Comparison of ENCODE assay signal across 15 cellular contexts in the genomic region with DNA sequence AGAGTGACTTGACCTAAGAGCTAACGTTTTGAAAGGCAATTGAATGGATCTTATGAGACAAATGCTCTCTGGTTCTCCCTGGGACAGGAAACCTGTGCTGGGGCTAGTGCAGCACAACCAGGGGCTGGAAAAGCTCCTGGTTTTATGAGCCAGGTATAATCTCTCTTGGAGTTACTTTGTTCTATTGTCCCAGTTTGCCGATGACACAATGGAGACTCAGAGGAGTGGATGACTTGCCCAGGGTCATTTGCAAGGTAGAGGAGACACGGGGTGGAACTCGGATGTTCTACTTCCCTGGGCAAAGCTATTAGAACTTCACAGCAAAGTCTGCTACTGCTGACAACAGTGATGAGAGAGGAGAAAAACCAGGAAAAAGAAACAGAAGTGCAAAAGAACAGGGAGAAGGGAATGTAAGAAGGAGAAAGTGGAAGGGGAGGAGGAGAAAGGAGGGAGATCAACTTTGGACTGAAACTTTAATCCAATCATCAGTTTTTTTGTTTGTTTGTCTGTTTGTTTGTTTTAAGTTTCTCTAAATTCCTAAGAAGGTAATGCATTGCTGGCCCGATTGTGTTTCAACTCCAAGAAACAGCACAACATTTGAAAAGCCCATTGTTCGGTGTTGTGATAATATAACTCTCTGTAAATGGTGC. TPM values are rescaled to one million over a fixed set of nuclear protein-coding genes. Genes with fewer than 3 reads are reported as not detected.
DNase-seq lines count a peak whose midpoint lies in the region; ATAC-seq and TF ChIP-seq lines count a peak whose summit lies in the region.
"Had no signal": no experiment of that assay in that cellular context is flagged by ENCODE, and none has a peak within 500 bp of the region (broad histone marks: within the 10 kb centered on the region; RNA-seq: fewer than 3 reads in every experiment).

No MANE protein-coding gene starts in this region.

- ATAC-seq in IMR-90 (ENCODE audit: low read depth) (no peak), HG02588 (IDR thresholded peaks at IDR 0.05; ENCODE audit: unreplicated experiment) (no peak)
- ATAC-seq in activated CD4-positive, CD25-positive, alpha-beta regulatory T cell treated with anti-CD3 and anti-CD28 coated beads, Interleukin-2, amount 50 U/mL, for 24 hours: no peak
- ATAC-seq: gastrocnemius medialis had no signal

- H3K4ac ChIP-seq in IMR-90 (ENCODE audit: low read depth, low read length): 0 out of 2 replicates have a peak overlapping the region, but pooled peaks have one; percentile 3

- no peak overlapping the region for H2AK5ac ChIP-seq in IMR-90 (ENCODE audit: low read depth, low read length)

- DNase-seq in IMR-90 (no peak), caudate nucleus (lab: John Stamatoyannopoulos, UW) (no peak), smooth muscle cell (lab: John Stamatoyannopoulos, UW; ENCODE audit: unreplicated experiment) (no peak), cerebellar cortex (ENCODE audit: low spot score) (no peak), ureter (ENCODE audit: low spot score) (no peak)
- DNase-seq: activated CD4-positive, CD25-positive, alpha-beta regulatory T cell; gastrocnemius medialis; NCI-H1930; NCI-H526; nephron progenitor cell; SIG-M5 had no signal

- intact Hi-C loops in IMR-90 (cut with micrococcal nuclease): no loop called here

- peak overlapping the region; percentile 44; the same call in 1 of the 2 replicates for H2BK20ac ChIP-seq in IMR-90 (ENCODE audit: low read depth, low read length)

- no TSS peak for BruUV-seq in IMR-90 (replicated peaks; lab: Mats Ljungman, UMichigan)

- H3K79me2 ChIP-seq in smooth muscle cell (ENCODE audit: low read depth): no peaks in the 10 kb centered on the region

- H3K9me3 ChIP-seq in IMR-90 (ENCODE audit: control insufficient read depth, insufficient read depth, low read length): no peaks in the 10 kb centered on the region
- H3K9me3 ChIP-seq in mesodermal cell (ENCODE audit: control insufficient read depth, low read length): no peaks in the 10 kb centered on the region
- H3K9me3 ChIP-seq in smooth muscle cell (replicated peaks; ENCODE audit: low read depth): no peaks in the 10 kb centered on the region
- H3K9me3 ChIP-seq: adrenal gland, gastrocnemius medialis had no signal

- H3K27ac ChIP-seq in IMR-90 (ENCODE audit: insufficient read depth, low read length): no peak overlapping the region
- H3K27ac ChIP-seq in caudate nucleus (ENCODE audit: low read depth, low read length): peak overlapping the region; percentile 76
- H3K27ac ChIP-seq in mesodermal cell (ENCODE audit: low read depth, low read length, severe bottlenecking): peak overlapping the region; percentile 64
- H3K27ac ChIP-seq in smooth muscle cell (ENCODE audit: low read depth): peak overlapping the region; percentile 58
- H3K27ac ChIP-seq: adrenal gland, gastrocnemius medialis had no signal

- no peaks in the 10 kb centered on the region for H3K79me1 ChIP-seq in IMR-90 (ENCODE audit: low read depth in 1 of 2, low read length in 2 of 2)

- H3K14ac ChIP-seq in IMR-90 (replicated peaks; ENCODE audit: low read depth, low read length): 0 out of 2 replicates have a peak overlapping the region, but pooled peaks have one; percentile 10

- no peak overlapping the region; the same call in 1 of the 3 replicates for H2BK15ac ChIP-seq in IMR-90 (ENCODE audit: low read depth, low read length)

- in situ Hi-C loops in IMR-90 (cut with MboI; ENCODE audit: low sequenced_read_pairs): no loop called here

- H3K9ac ChIP-seq in IMR-90 (ENCODE audit: low read depth, low read length) (no peak overlapping the region), smooth muscle cell (ENCODE audit: low read depth) (no peak overlapping the region)

- POLR2A ChIA-PET in IMR-90 (lab: Charles Lee; ENCODE audit: unreplicated experiment): no interaction called here

- peaks cover 39% of the 10 kb centered on the region for H3F3A ChIP-seq in smooth muscle cell (ENCODE audit: low read depth)

- no peak for TF ChIP-seq RAD21 in IMR-90 (IDR thresholded peaks at IDR 0.05; ENCODE audit: low read length)

- no peak overlapping the region for H2AK9ac ChIP-seq in IMR-90 (replicated peaks; ENCODE audit: low read depth, low read length, poor library complexity)

- no peak overlapping the region; the same call in 1 of the 2 replicates for H2BK120ac ChIP-seq in IMR-90 (ENCODE audit: low read depth, low read length)

- no peak overlapping the region for H3K4me3 ChIP-seq in IMR-90 (ENCODE audit: insufficient read depth, low read depth, low read length)
- H3K4me3 ChIP-seq in mesodermal cell (ENCODE audit: extremely low read depth, insufficient read depth, low read length, poor library complexity, severe bottlenecking): no peak overlapping the region
- H3K4me3 ChIP-seq in smooth muscle cell: no peak overlapping the region
- H3K4me3 ChIP-seq: adrenal gland, gastrocnemius medialis had no signal

- no peak overlapping the region for H3K56ac ChIP-seq in IMR-90 (ENCODE audit: extremely low read depth, insufficient read depth, low read length)

- no peak overlapping the region for H4K5ac ChIP-seq in IMR-90 (ENCODE audit: low read depth, low read length)

- H4K20me1 ChIP-seq in IMR-90 (ENCODE audit: insufficient read depth, low read length): no peaks in the 10 kb centered on the region
- no peaks in the 10 kb centered on the region for H4K20me1 ChIP-seq in smooth muscle cell (ENCODE audit: low read depth)

- H3K4me1 ChIP-seq in IMR-90 (ENCODE audit: control insufficient read depth, insufficient read depth, low read length): peaks cover 9% of the 10 kb centered on the region
- peaks cover 23% of the 10 kb centered on the region for H3K4me1 ChIP-seq in mesodermal cell (ENCODE audit: control insufficient read depth, insufficient read depth, low read length, poor library complexity, severe bottlenecking)
- H3K4me1 ChIP-seq in smooth muscle cell (ENCODE audit: low read depth): peaks cover 30% of the 10 kb centered on the region

- no peak overlapping the region for H3K18ac ChIP-seq in IMR-90 (ENCODE audit: low read depth, low read length)

- no peak overlapping the region for H3K4me2 ChIP-seq in IMR-90 (ENCODE audit: low read depth, low read length)
- peak overlapping the region; percentile 44 for H3K4me2 ChIP-seq in smooth muscle cell

- no peak for TF ChIP-seq CTCF in IMR-90 (conservative IDR thresholded peaks at IDR 0.05; ENCODE audit: low read depth, low read length)
- no peak for TF ChIP-seq CTCF in smooth muscle cell (IDR thresholded peaks at IDR 0.05; ENCODE audit: borderline replicate concordance, insufficient read depth, poor library complexity, severe bottlenecking)

- no peak overlapping the region for H4K91ac ChIP-seq in IMR-90 (ENCODE audit: insufficient read depth, low read depth, low read length)

- H2BK5ac ChIP-seq in IMR-90 (ENCODE audit: low read depth, low read length, poor library complexity, severe bottlenecking): no peak overlapping the region

- H3K36me3 ChIP-seq in IMR-90 (ENCODE audit: control insufficient read depth, insufficient read depth, low read length) (no peaks in the 10 kb centered on the region), mesodermal cell (ENCODE audit: control insufficient read depth, insufficient read depth, low read length) (no peaks in the 10 kb centered on the region), smooth muscle cell (ENCODE audit: low read depth) (no peaks in the 10 kb centered on the region)
- H3K36me3 ChIP-seq: adrenal gland, gastrocnemius medialis had no signal

- no peak overlapping the region for H3K23ac ChIP-seq in IMR-90 (ENCODE audit: low read depth, low read length)

- 63% methylated on average over 4 of the region's 6 CpGs; no CpG with 5 or more reads in 1 of the 2 experiments for WGBS in IMR-90 (ENCODE audit: extremely low coverage in 2 of 2, insufficient read length in 1 of 2), 2 experiments
- WGBS in mesodermal cell (ENCODE audit: insufficient coverage in 2 of 2), 2 experiments: 46 to 48% methylated on average over 4 of the region's 6 CpGs
- 43% methylated on average over 6 of the region's 6 CpGs for WGBS in smooth muscle cell (ENCODE audit: low lambda C conversion rate)

- no peaks in the 10 kb centered on the region for H3K27me3 ChIP-seq in IMR-90 (ENCODE audit: control insufficient read depth, insufficient read depth, low read length)
- no peaks in the 10 kb centered on the region for H3K27me3 ChIP-seq in smooth muscle cell (ENCODE audit: low read depth)
- H3K27me3 ChIP-seq: adrenal gland, gastrocnemius medialis had no signal

- CTCF ChIA-PET in IMR-90 (lab: Yijun Ruan, JAX): interaction anchor here (0.9 to 1.9 kb wide), 3 partner anchors 18 to 59 kb away, joined by 3 to 5 read pairs (median 4); no protein-coding TSS in a partner anchor

- peak overlapping the region; percentile 78 for H2AFZ ChIP-seq in IMR-90 (replicated peaks; ENCODE audit: low read length, poor library complexity)
- no peak overlapping the region for H2AFZ ChIP-seq in smooth muscle cell (ENCODE audit: low read depth)

- dilution Hi-C loops in IMR-90 (cut with HindIII; ENCODE audit: low sequenced_read_pairs, unreplicated experiment): no loop called here

- H4K8ac ChIP-seq in IMR-90 (ENCODE audit: low read depth in 2 of 2, low read length in 2 of 2): no peak overlapping the region

- no peak for TF ChIP-seq POLR2A in IMR-90 (IDR thresholded peaks at IDR 0.05; ENCODE audit: low read depth, low read length)

- H3K9me1 ChIP-seq in IMR-90 (ENCODE audit: insufficient read depth, low read length): peaks cover 4% of the 10 kb centered on the region; the same call in 1 of the 2 replicates

TF ChIP-seq in IMR-90, 13 proteins besides CTCF, POLR2A, EP300 and RAD21 (continues in another document):
- no peak for TF ChIP-seq MAZ (IDR thresholded peaks at IDR 0.05; ENCODE audit: borderline replicate concordance, low read depth, low read length)
- TF ChIP-seq FOS (IDR thresholded peaks at IDR 0.05; ENCODE audit: low read depth, low read length): no peak

RNA-seq across cellular contexts. Expression of gene GSN, which starts 7.4 kb away (rescaled TPM):
- total RNA-seq in IMR-90 (2012; rRNA removed): 461 and 547 TPM in 2 replicates
- 482 and 495 TPM in 2 replicates for polyA plus RNA-seq in IMR-90 (2012; rRNA removed)
- polyA plus RNA-seq in IMR-90 (2012; cell fraction: cytosol; rRNA removed): 396 and 740 TPM in 2 replicates
- polyA plus RNA-seq in IMR-90 (2012; cell fraction: nucleus; rRNA removed; ENCODE audit: low replicate concordance): 382 and 609 TPM in 2 replicates
- polyA plus RNA-seq in mesodermal cell (2013, experiment 1 of 2): 329 TPM
- polyA plus RNA-seq in mesodermal cell (2013, experiment 2 of 2): 247 TPM
- total RNA-seq in smooth muscle cell: 337 and 430 TPM in 2 replicates
- 529 and 685 TPM in 2 replicates for polyA plus RNA-seq in smooth muscle cell
- 510 TPM for total RNA-seq in ureter

RNA-seq across cellular contexts. Expression of gene RAB14, which starts 58.9 kb away (rescaled TPM):
- total RNA-seq in IMR-90 (2012; rRNA removed) (20.1 and 36.1 TPM in 2 replicates), smooth muscle cell (49.8 and 51.4 TPM in 2 replicates), ureter (115 TPM)
- polyA plus RNA-seq in IMR-90 (2012; rRNA removed) (22.8 and 29.3 TPM in 2 replicates), smooth muscle cell (49.3 and 54.4 TPM in 2 replicates)
- polyA plus RNA-seq in IMR-90 (2012; cell fraction: cytosol; rRNA removed): 4.7 and 8.9 TPM in 2 replicates
- 2.7 and 18.8 TPM in 2 replicates for polyA plus RNA-seq in IMR-90 (2012; cell fraction: nucleus; rRNA removed; ENCODE audit: low replicate concordance)
- 53.1 TPM for polyA plus RNA-seq in mesodermal cell (2013, experiment 1 of 2)
- 49.7 TPM for polyA plus RNA-seq in mesodermal cell (2013, experiment 2 of 2)
